In the genomic region with DNA sequence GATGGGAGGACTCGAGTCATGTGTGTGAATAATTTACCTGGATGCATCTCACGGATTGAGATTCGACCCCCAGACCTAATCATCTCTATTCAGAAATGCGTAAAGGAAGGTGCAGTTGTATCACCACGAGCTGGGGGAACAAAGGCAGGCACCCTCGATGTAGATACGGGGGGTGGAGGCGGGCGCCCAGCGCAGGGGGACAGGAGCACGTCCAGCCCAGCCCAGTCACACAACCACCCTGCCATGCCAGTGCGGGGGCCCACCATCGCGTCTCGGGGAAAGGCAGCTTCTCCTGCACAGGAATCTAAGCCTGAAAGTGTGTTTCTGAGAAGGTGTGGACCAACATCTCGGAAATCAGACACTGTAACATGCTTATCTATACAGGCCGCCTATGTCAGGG, we compare ENCODE assay signal across 20 cellular contexts.
"Had no signal": no experiment of that assay in that cellular context is flagged by ENCODE, and none has a peak within 500 bp of the region (broad histone marks: within the 10 kb centered on the region; RNA-seq: fewer than 3 reads in every experiment).

No MANE protein-coding gene starts in this region.

- H3K4me3 ChIP-seq: cardiac muscle cell, stomach, suprapubic skin, tibial nerve, uterus had no signal

- H3K9me3 Mint-ChIP-seq: activated naive CD4-positive, alpha-beta T cell treated with anti-CD3 and anti-CD28 coated beads for 36 hours; activated naive CD8-positive, alpha-beta T cell treated with anti-CD3 and anti-CD28 coated beads, Interleukin-2, amount 10 ng/mL, durations not matched to agents 7 days and 5 days; activated T-cell treated with anti-CD3 and anti-CD28 coated beads, Interleukin-2, amount 50 U/mL, for 72 hours; memory B cell; stimulated activated memory B cell treated with anti-CD40 and anti-IgM and Interleukin-4, amounts not matched to agents 10 μg/mL and 1 μg/mL and 100 μg/mL, for 72 hours; T-helper 2 cell treated with Interferon-gamma antibody and Interleukin-4, amounts not matched to agents 5 μg/mL and 100 μg/mL, for 36 hours had no signal

- H3K27ac ChIP-seq: cardiac muscle cell, foreskin keratinocyte, stomach, suprapubic skin, tibial nerve, uterus had no signal

- H3K4me3 Mint-ChIP-seq: activated CD4-positive, alpha-beta memory T cell treated with anti-CD3 and anti-CD28 coated beads for 36 hours; activated CD4-positive, alpha-beta T cell treated with anti-CD3 and anti-CD28 coated beads for 36 hours; activated naive CD4-positive, alpha-beta T cell treated with anti-CD3 and anti-CD28 coated beads for 36 hours; activated naive CD8-positive, alpha-beta T cell treated with anti-CD3 and anti-CD28 coated beads, Interleukin-2, amount 10 ng/mL, durations not matched to agents 7 days and 5 days; memory B cell; stimulated activated memory B cell treated with anti-CD40 and anti-IgM and Interleukin-4, amounts not matched to agents 10 μg/mL and 1 μg/mL and 100 μg/mL, for 72 hours; T-helper 2 cell treated with Interferon-gamma antibody and Interleukin-4, amounts not matched to agents 5 μg/mL and 100 μg/mL, for 36 hours had no signal

- H3K27me3 Mint-ChIP-seq: activated CD4-positive, alpha-beta memory T cell treated with anti-CD3 and anti-CD28 coated beads for 36 hours; activated CD4-positive, alpha-beta T cell treated with anti-CD3 and anti-CD28 coated beads for 36 hours; activated naive CD8-positive, alpha-beta T cell treated with anti-CD3 and anti-CD28 coated beads, Interleukin-2, amount 10 ng/mL, durations not matched to agents 7 days and 5 days had no signal

- H3K36me3 ChIP-seq: cardiac muscle cell, stomach, suprapubic skin, tibial nerve, uterus had no signal

- ATAC-seq: left colon; sciatic nerve; stimulated activated memory B cell treated with anti-CD40 and anti-IgM and Interleukin-4, amounts not matched to agents 10 μg/mL and 1 μg/mL and 100 μg/mL, for 72 hours had no signal

- H3K9me3 ChIP-seq: stomach, suprapubic skin, tibial nerve, uterus had no signal

- H3K4me1 Mint-ChIP-seq: activated naive CD8-positive, alpha-beta T cell treated with anti-CD3 and anti-CD28 coated beads, Interleukin-2, amount 10 ng/mL, durations not matched to agents 7 days and 5 days; stimulated activated memory B cell treated with anti-CD40 and anti-IgM and Interleukin-4, amounts not matched to agents 10 μg/mL and 1 μg/mL and 100 μg/mL, for 72 hours had no signal

- H3K4me1 ChIP-seq: foreskin keratinocyte, suprapubic skin had no signal

- H3K27ac Mint-ChIP-seq: activated CD4-positive, alpha-beta memory T cell treated with anti-CD3 and anti-CD28 coated beads for 36 hours; activated CD4-positive, alpha-beta T cell treated with anti-CD3 and anti-CD28 coated beads for 36 hours; activated naive CD4-positive, alpha-beta T cell treated with anti-CD3 and anti-CD28 coated beads for 36 hours; activated naive CD8-positive, alpha-beta T cell treated with anti-CD3 and anti-CD28 coated beads, Interleukin-2, amount 10 ng/mL, durations not matched to agents 7 days and 5 days; memory B cell; stimulated activated memory B cell treated with anti-CD40 and anti-IgM and Interleukin-4, amounts not matched to agents 10 μg/mL and 1 μg/mL and 100 μg/mL, for 72 hours; T-helper 2 cell treated with Interferon-gamma antibody and Interleukin-4, amounts not matched to agents 5 μg/mL and 100 μg/mL, for 36 hours had no signal

- H3K36me3 Mint-ChIP-seq: activated CD4-positive, alpha-beta memory T cell treated with anti-CD3 and anti-CD28 coated beads for 36 hours; activated naive CD8-positive, alpha-beta T cell treated with anti-CD3 and anti-CD28 coated beads, Interleukin-2, amount 10 ng/mL, durations not matched to agents 7 days and 5 days; memory B cell; stimulated activated memory B cell treated with anti-CD40 and anti-IgM and Interleukin-4, amounts not matched to agents 10 μg/mL and 1 μg/mL and 100 μg/mL, for 72 hours had no signal

- DNase-seq: activated effector memory CD4-positive, alpha-beta T cell treated with Interleukin-2 at 50 U/mL for 16 hours; activated naive CD8-positive, alpha-beta T cell treated with anti-CD3 and anti-CD28 coated beads, Interleukin-2, amount 10 ng/mL, durations not matched to agents 7 days and 5 days; amniotic stem cell; left colon; occipital lobe; small intestine; stomach had no signal

- H3K27me3 ChIP-seq: cardiac muscle cell, foreskin keratinocyte, stomach, suprapubic skin, tibial nerve, uterus had no signal
